8 cellular contexts compared by ENCODE assay signal in genomic region chr13:31160857-31161582, GRCh38. TPM values are rescaled to one million over a fixed set of nuclear protein-coding genes. Genes with fewer than 3 reads are reported as not detected.
DNase-seq lines count a peak whose midpoint lies in the region; ATAC-seq and TF ChIP-seq lines count a peak whose summit lies in the region.

No MANE protein-coding gene starts in this region.

- no peak for TF ChIP-seq POLR2A in right lobe of liver (IDR thresholded peaks at IDR 0.05)

- peak; percentile 22 to 42 (median 38) for ATAC-seq in right lobe of liver

- H3K36me3 Mint-ChIP-seq in activated CD4-positive, alpha-beta T cell treated with anti-CD3 and anti-CD28 coated beads, Interleukin-2, amount 10 ng/mL, durations not matched to agents 24 days and 14 days (ENCODE audit: low read depth): peaks cover 44% of the 10 kb centered on the region

- peak overlapping the region; percentile 99 for H3K4me3 Mint-ChIP-seq in activated CD4-positive, alpha-beta T cell treated with anti-CD3 and anti-CD28 coated beads, Interleukin-2, amount 10 ng/mL, durations not matched to agents 24 days and 14 days

- 0% methylated on average over 24 of the region's 53 CpGs for WGBS in right lobe of liver (ENCODE audit: insufficient coverage, low coverage, low lambda C conversion rate, missing lambda C conversion rate)

- H3K27ac ChIP-seq in right lobe of liver: peak overlapping the region; percentile 100

- no peaks in the 10 kb centered on the region for H3K9me3 ChIP-seq in right lobe of liver

- H3K4me3 ChIP-seq in right lobe of liver: peak overlapping the region; percentile 66 to 87 (median 73)

- DNase-seq in GM04503 (ENCODE audit: low read depth): peak; percentile 42
- DNase-seq in HCEC 1CT: peak; percentile 64
- DNase-seq in NCI-H1092 treated with DMSO at 0.1 percent for 48 hours (lab: John Stamatoyannopoulos, UW): peak; percentile 8
- peak; percentile 92 for DNase-seq in activated CD4-positive, alpha-beta T cell treated with anti-CD3 and anti-CD28 coated beads, Interleukin-2, amount 10 ng/mL, durations not matched to agents 24 days and 14 days
- peak; percentile 80 for DNase-seq in dermis blood vessel endothelial cell
- DNase-seq in right lobe of liver: peak; percentile 75 to 78 (median 77)
- peak; percentile 70 for DNase-seq in stimulated activated CD4-positive, alpha-beta T cell treated with anti-CD3 and anti-CD28 coated beads, Interleukin-4, amount 100 ng/mL, for 24 hours
- DNase-seq in NCI-H226: no peak

- H3K27ac Mint-ChIP-seq in activated CD4-positive, alpha-beta T cell treated with anti-CD3 and anti-CD28 coated beads, Interleukin-2, amount 10 ng/mL, durations not matched to agents 24 days and 14 days: peak overlapping the region; percentile 99

- peaks cover 0 to 17% (median 3%) of the 10 kb centered on the region in 4 donors for H3K4me1 ChIP-seq in right lobe of liver

- H3K9me3 Mint-ChIP-seq in activated CD4-positive, alpha-beta T cell treated with anti-CD3 and anti-CD28 coated beads, Interleukin-2, amount 10 ng/mL, durations not matched to agents 24 days and 14 days: no peaks in the 10 kb centered on the region

- intact Hi-C loops in activated CD4-positive, alpha-beta T cell treated with anti-CD3 and anti-CD28 coated beads, Interleukin-2, amount 10 ng/mL, durations not matched to agents 24 days and 14 days (cut with micrococcal nuclease): loop anchor here (2.0 to 10.0 kb wide), 5 partner anchors 26 to 1266 kb away; partner anchors contain the start of genes KATNAL1 and N4BP2L1
- intact Hi-C loops in right lobe of liver (cut with DNase I): no loop called here

- H3K27me3 ChIP-seq in right lobe of liver: no peaks in the 10 kb centered on the region

- peaks cover 0 to 20% (median 3%) of the 10 kb centered on the region in 4 donors for H3K36me3 ChIP-seq in right lobe of liver

- peaks cover 2% of the 10 kb centered on the region for H3K27me3 Mint-ChIP-seq in activated CD4-positive, alpha-beta T cell treated with anti-CD3 and anti-CD28 coated beads, Interleukin-2, amount 10 ng/mL, durations not matched to agents 24 days and 14 days

- no peak for TF ChIP-seq CTCF in right lobe of liver (IDR thresholded peaks at IDR 0.05)

- H3K4me1 Mint-ChIP-seq in activated CD4-positive, alpha-beta T cell treated with anti-CD3 and anti-CD28 coated beads, Interleukin-2, amount 10 ng/mL, durations not matched to agents 24 days and 14 days: peaks cover 45% of the 10 kb centered on the region

RNA-seq across cellular contexts. Expression of gene HSPH1, which starts 0.7 kb away (rescaled TPM):
- 381 and 385 TPM in 2 replicates for total RNA-seq in activated CD4-positive, alpha-beta T cell treated with anti-CD3 and anti-CD28 coated beads, Interleukin-2, amount 10 ng/mL, durations not matched to agents 24 days and 14 days
- total RNA-seq in dermis blood vessel endothelial cell: 59.4 and 103 TPM in 2 replicates
- 10 to 100 TPM; 19.6 to 60.8 (median 31.0) TPM for total RNA-seq in right lobe of liver

RNA-seq across cellular contexts. Expression of gene B3GLCT, which starts 38.8 kb away (rescaled TPM):
- 4.0 and 4.4 TPM in 2 replicates for total RNA-seq in activated CD4-positive, alpha-beta T cell treated with anti-CD3 and anti-CD28 coated beads, Interleukin-2, amount 10 ng/mL, durations not matched to agents 24 days and 14 days
- total RNA-seq in dermis blood vessel endothelial cell (20.4 and 23.3 TPM in 2 replicates), right lobe of liver (1 to 10 TPM; 2.7 to 3.6 (median 3.0) TPM)
